In genomic region chr9:97390791-97391406, GRCh38 we compare ENCODE assay signal across 25 cellular contexts. TPM values are rescaled to one million over a fixed set of nuclear protein-coding genes. Genes with fewer than 3 reads are reported as not detected.
A peak's percentile ranks its signal among the peaks of the same experiment; 100 is the strongest.
DNase-seq lines count a peak whose midpoint lies in the region; ATAC-seq, FAIRE-seq and TF ChIP-seq lines count a peak whose summit lies in the region.
"Had no signal": no experiment of that assay in that cellular context is flagged by ENCODE, and none has a peak within 500 bp of the region (broad histone marks: within the 10 kb centered on the region; RNA-seq: fewer than 3 reads in every experiment).

No MANE protein-coding gene starts in this region.

- no peaks in the 10 kb centered on the region for H3K27me3 ChIP-seq in MM.1S (replicated peaks; ENCODE audit: insufficient read depth, low read length)
- H3K27me3 ChIP-seq in K562 (ENCODE audit: control insufficient read depth in 2 of 2, insufficient read depth in 2 of 2, low read length in 2 of 2): peaks cover 6 to 20% of the 10 kb centered on the region in 2 experiments; a peak in 4 of 5 replicates
- no peaks in the 10 kb centered on the region for H3K27me3 ChIP-seq in transverse colon
- H3K27me3 ChIP-seq: BE2C, BLaER1 had no signal

- CTCF ChIA-PET in K562 (lab: Yijun Ruan, JAX; ENCODE audit: low intra/inter-chr PET ratio): no interaction called here

- 0 out of 3 replicates have a peak, but pooled peaks have one; percentile 8 for ATAC-seq in K562
- ATAC-seq in HG02588 (IDR thresholded peaks at IDR 0.05; ENCODE audit: unreplicated experiment): no peak

- H3K36me3 ChIP-seq in MM.1S (replicated peaks; ENCODE audit: insufficient read depth, low read length) (no peaks in the 10 kb centered on the region), K562 (ENCODE audit: control insufficient read depth, insufficient read depth, low read length) (no peaks in the 10 kb centered on the region), transverse colon (no peaks in the 10 kb centered on the region)
- H3K36me3 ChIP-seq: BE2C, BLaER1 had no signal

- no peak overlapping the region for H2AFZ ChIP-seq in MM.1S (ENCODE audit: low read length)
- H2AFZ ChIP-seq in K562 (ENCODE audit: low read depth, low read length): 0 out of 2 replicates have a peak overlapping the region, but pooled peaks have one; percentile 36

- no peaks in the 10 kb centered on the region for H3K9me2 ChIP-seq in MM.1S (replicated peaks; ENCODE audit: insufficient read depth, low read length)

- in situ Hi-C loops in K562 (cut with MboI) (no loop called here), transverse colon (cut with MboI; ENCODE audit: low pct_ligation_motif_present in 1 of 4, low pct_unique_long_range_greater_than_20kb in 1 of 4, low sequenced_read_pairs in 3 of 4) (loop anchor here in 3 of 4 donors (10.0 to 25.0 kb wide), 2 partner anchors 529 to 536 kb away; partner anchors contain the start of gene ZNF782 (in 3 of the 3))

- BruUV-seq in K562 (replicated peaks; lab: Mats Ljungman, UMichigan): no TSS peak

- TF ChIP-seq POLR2A in K562 (conservative IDR thresholded peaks at IDR 0.05): no peak
- no peak for TF ChIP-seq POLR2A in transverse colon (IDR thresholded peaks at IDR 0.05)

- H3K4me1 ChIP-seq in MM.1S (ENCODE audit: low read length) (0 out of 2 replicates have a peak, but pooled peaks cover 4% of the 10 kb centered on the region), K562 (replicated peaks in 1 of 2; ENCODE audit: control insufficient read depth in 2 of 2, insufficient read depth in 2 of 2, low read length in 2 of 2) (peaks cover 5 to 15% of the 10 kb centered on the region in 2 experiments; a peak in 3 of 5 replicates), transverse colon (peaks cover 2 to 13% (median 12%) of the 10 kb centered on the region in 4 donors)
- H3K4me1 ChIP-seq: BE2C had no signal

- intact Hi-C loops in K562 (cut with micrococcal nuclease) (no loop called here), transverse colon (cut with DNase I; ENCODE audit: low total_unique reads) (loop anchor here (10.0 kb wide), 1 partner anchor 536 kb away; the partner anchor contains the start of gene ZNF782)

- H3K79me2 ChIP-seq in MM.1S (ENCODE audit: low read length) (no peaks in the 10 kb centered on the region), K562 (ENCODE audit: control insufficient read depth, insufficient read depth, low read length) (no peaks in the 10 kb centered on the region)

- DNase-seq in HT1080 (ENCODE audit: low read depth) (peak; percentile 48), MM.1S (peak; percentile 2), K562 (ENCODE audit: extremely low read depth in 1 of 4, low spot score in 3 of 4) (no peak), transverse colon (no peak), GM10266 (ENCODE audit: extremely low spot score) (no peak)
- DNase-seq: 8988T; ACHN; C1 segment of cervical spinal cord; CD4-positive, alpha-beta memory T cell; CD4-positive, CD25-positive, alpha-beta regulatory T cell; CD8-positive, alpha-beta memory T cell; COR-L47; DMS 273 treated with DMSO at 0.1 percent for 48 hours; DMS153; DMS53; DMS79; DND-41; EL; GDM1 had no signal

- no peaks in the 10 kb centered on the region for H3K9me3 ChIP-seq in MM.1S (replicated peaks; ENCODE audit: insufficient read depth, low read length)
- no peaks in the 10 kb centered on the region for H3K9me3 ChIP-seq in K562 (replicated peaks; ENCODE audit: control insufficient read depth, insufficient read depth, low read depth, low read length)
- no peaks in the 10 kb centered on the region for H3K9me3 ChIP-seq in transverse colon
- H3K9me3 ChIP-seq: BE2C had no signal

- no peak overlapping the region for H3K9ac ChIP-seq in MM.1S (ENCODE audit: low read length)
- H3K9ac ChIP-seq in K562 (ENCODE audit: insufficient read depth in 1 of 2, low read depth in 2 of 2, low read length in 2 of 2): no peak overlapping the region
- H3K9ac ChIP-seq: BLaER1 had no signal

- H3K27ac ChIP-seq in MM.1S (ENCODE audit: low read length) (no peak overlapping the region), K562 (ENCODE audit: extremely low read depth, low read depth, low read length) (no peak overlapping the region), transverse colon (no peak overlapping the region)
- H3K27ac ChIP-seq: BLaER1 had no signal

- TF ChIP-seq EP300 in K562 (IDR thresholded peaks at IDR 0.05; ENCODE audit: low read length) (no peak), transverse colon (IDR thresholded peaks at IDR 0.05; ENCODE audit: low read depth) (no peak)

- POLR2A ChIA-PET in K562 (lab: Yijun Ruan, JAX): interaction anchor here (1.0 kb wide), 1 partner anchor 22 kb away, joined by 4 read pairs; no protein-coding TSS in a partner anchor

- H4K20me1 ChIP-seq in MM.1S (ENCODE audit: insufficient read depth, low read length) (no peaks in the 10 kb centered on the region), K562 (replicated peaks; ENCODE audit: control insufficient read depth, insufficient read depth, low read length) (peaks cover 3% of the 10 kb centered on the region; the same call in 1 of the 2 replicates)
- H4K20me1 ChIP-seq: BLaER1 had no signal

- TF ChIP-seq CTCF in MM.1S (IDR thresholded peaks at IDR 0.05; ENCODE audit: low read length) (no peak), K562 (IDR thresholded peaks at IDR 0.05 in 2 of 3, conservative IDR thresholded peaks at IDR 0.05 in 1 of 3; ENCODE audit: insufficient read depth in 2 of 3, low read depth in 1 of 3, low read length in 3 of 3) (no peak), transverse colon (IDR thresholded peaks at IDR 0.05) (no peak), GM10266 (IDR thresholded peaks at IDR 0.05; ENCODE audit: control insufficient read depth, insufficient read depth, low read depth, missing control alignments) (no peak)

- H3F3A ChIP-seq in MM.1S (ENCODE audit: insufficient read depth, low read length): no peaks in the 10 kb centered on the region

- FAIRE-seq in K562 (lab: Jason Lieb, UNC): peak; percentile 32
- FAIRE-seq: A204.1, GM12891, GM19239 had no signal

- WGBS in K562 (ENCODE audit: insufficient coverage, low coverage, missing lambda C conversion rate): 3% methylated on average over 10 of the region's 10 CpGs
- WGBS in transverse colon (ENCODE audit: low coverage in 1 of 2), 2 donors: 17 to 81% methylated on average over 1 to 10 of the region's 10 CpGs

- no peak overlapping the region for H3K4me2 ChIP-seq in MM.1S (ENCODE audit: low read depth, low read length)
- H3K4me2 ChIP-seq in K562 (ENCODE audit: insufficient read depth, low read length): no peak overlapping the region
- H3K4me2 ChIP-seq: BLaER1 had no signal

- H3K4me3 ChIP-seq in MM.1S (ENCODE audit: low read length) (no peak overlapping the region), K562 (no peak overlapping the region), transverse colon (no peak overlapping the region)
- H3K4me3 ChIP-seq: BLaER1 had no signal

- no peaks in the 10 kb centered on the region for H3K9me1 ChIP-seq in K562 (ENCODE audit: control insufficient read depth, insufficient read depth, low read length)

- TF ChIP-seq RAD21 in K562 (CRISPR knock-in tag; conservative IDR thresholded peaks at IDR 0.05 in 1 of 2, IDR thresholded peaks at IDR 0.05 in 1 of 2): no peak

TF ChIP-seq in K562, 482 proteins besides CTCF, POLR2A, EP300 and RAD21:
- TF ChIP-seq CHD2 (IDR thresholded peaks at IDR 0.05; ENCODE audit: low read depth, low read length): peak; percentile 78
- TF ChIP-seq SNRNP70 (optimal IDR thresholded peaks at IDR 0.05; ENCODE audit: low read depth, low read length): no peak
- peak; percentile 86 for TF ChIP-seq ZNF431 (CRISPR knock-in tag; IDR thresholded peaks at IDR 0.05)

RNA-seq across cellular contexts. Expression of gene TDRD7, which starts 21.0 kb away (rescaled TPM):
- 7.2 TPM in 2 replicates for total RNA-seq in HT1080 (2014; rRNA removed; shearing (Covaris generic))
- polyA plus RNA-seq in HT1080 (2015; cell fraction: cytosol; rRNA removed): 5.4 and 6.4 TPM in 2 replicates
- polyA plus RNA-seq in HT1080 (2015; cell fraction: nucleus; rRNA removed): 11.4 and 12.7 TPM in 2 replicates
- 3.0 and 5.1 TPM in 2 replicates for total RNA-seq in K562 (2011; cell fraction: chromatin; rRNA removed; ENCODE audit: low replicate concordance)
- total RNA-seq in K562 (2011; cell fraction: nucleolus; rRNA removed): 1.5 and 2.1 TPM in 2 replicates
- total RNA-seq in K562 (2011; cell fraction: nucleoplasm; rRNA removed): 2.3 and 3.0 TPM in 2 replicates
- total RNA-seq in K562 (2014; rRNA removed) (3.8 and 3.9 TPM in 2 replicates), K562 (2014; rRNA removed; fragmentation: Illumina TruSeq; extraction: Trizol) (7.7 and 7.8 TPM in 2 replicates), K562 (2015; rRNA removed; fragmentation: Illumina TruSeq; extraction: Trizol) (7.1 and 7.6 TPM in 2 replicates), K562 (2021) (6.0 and 6.1 TPM in 2 replicates), transverse colon (10 to 100 TPM; 15.0 to 47.4 (median 31.4) TPM)
- polyA plus RNA-seq in K562 (2011; rRNA removed) (5.0 and 5.2 TPM in 2 replicates), K562 (2014; fragmentation: Illumina TruSeq; extraction: Trizol) (6.2 and 6.4 TPM in 2 replicates), K562 (2014; fragmentation: Nextera tagmentation; extraction: Ambion mirVana) (1 to 10 TPM; 2.2 to 2.3 TPM), K562 (2014; rRNA removed) (3.8 and 3.9 TPM in 2 replicates)
- 1.4 and 2.7 TPM in 2 replicates for polyA plus RNA-seq in K562 (2011; cell fraction: cytosol; rRNA removed)
- polyA plus RNA-seq in K562 (2011; cell fraction: nucleus; rRNA removed): 3.0 and 4.2 TPM in 2 replicates
- 5.0 and 8.7 TPM in 2 replicates for polyA plus RNA-seq in K562 (2012)
- 7.2 and 8.5 TPM in 2 replicates for polyA minus RNA-seq in K562 (2011; rRNA and poly(A)+ RNA removed)
- polyA minus RNA-seq in K562 (2011; cell fraction: cytosol; rRNA and poly(A)+ RNA removed): 2.3 and 3.4 TPM in 2 replicates
- 2.6 and 4.0 TPM in 2 replicates for polyA minus RNA-seq in K562 (2011; cell fraction: nucleus; rRNA and poly(A)+ RNA removed)

Comparison
In these comparisons a context has a peak if more than half of its experiments do, and no peak if none do; other contexts are left out.
1. DNase-seq: peak in HT1080 (single experiment) and MM.1S (single experiment); none in K562 (0 of 4), transverse colon (single experiment) and GM10266 (single experiment).